13 cellular contexts compared by ENCODE assay signal in the genomic region with DNA sequence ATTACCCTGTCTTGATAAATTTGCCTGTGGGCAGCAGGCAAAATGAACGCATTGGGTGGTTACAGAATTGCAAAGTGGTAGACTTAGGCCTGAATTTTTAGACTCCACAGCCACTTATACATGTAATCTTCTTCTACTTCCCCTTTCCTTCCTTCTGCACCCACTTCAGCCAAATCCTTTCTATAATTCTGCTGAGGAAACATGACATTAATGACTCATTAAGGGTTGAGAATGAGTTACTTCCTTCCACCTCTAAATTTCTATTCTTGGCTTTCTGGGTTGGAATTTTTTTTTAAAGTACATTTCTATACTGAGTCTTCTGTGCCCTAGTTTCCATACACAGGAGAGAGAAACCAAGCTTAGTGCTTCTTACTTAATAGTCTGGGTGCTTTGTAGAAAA. TPM values are rescaled to one million over a fixed set of nuclear protein-coding genes. Genes with fewer than 3 reads are reported as not detected.
DNase-seq lines count a peak whose midpoint lies in the region; ATAC-seq and TF ChIP-seq lines count a peak whose summit lies in the region.
"Had no signal": no experiment of that assay in that cellular context is flagged by ENCODE, and none has a peak within 500 bp of the region (broad histone marks: within the 10 kb centered on the region; RNA-seq: fewer than 3 reads in every experiment).

No MANE protein-coding gene starts in this region.

- H3K27ac Mint-ChIP-seq in GM23338 = 0 out of 2 replicates have a peak overlapping the region, but pooled peaks have one; percentile 42
- H3K27ac Mint-ChIP-seq: activated CD4-positive, alpha-beta memory T cell treated with anti-CD3 and anti-CD28 coated beads for 36 hours; activated naive CD8-positive, alpha-beta T cell treated with anti-CD3 and anti-CD28 coated beads, Interleukin-2, amount 10 ng/mL, durations not matched to agents 7 days and 5 days had no signal

- H3K36me3 Mint-ChIP-seq in GM23338 (ENCODE audit: low read depth) = peaks cover 39% of the 10 kb centered on the region

- no peak for TF ChIP-seq EP300 in transverse colon (IDR thresholded peaks at IDR 0.05; ENCODE audit: low read depth)

- no peak overlapping the region for H3K4me3 ChIP-seq in GM23338
- H3K4me3 ChIP-seq in cardiac fibroblast (replicated peaks in 1 of 2; ENCODE audit: low read depth in 2 of 2, low read length in 2 of 2) = no peak overlapping the region
- no peak overlapping the region for H3K4me3 ChIP-seq in skeletal muscle satellite cell (ENCODE audit: low read length)
- H3K4me3 ChIP-seq in transverse colon = no peak overlapping the region

- intact Hi-C loops in transverse colon (cut with DNase I; ENCODE audit: low total_unique reads) = no loop called here

- no peaks in the 10 kb centered on the region for H4K20me1 ChIP-seq in GM23338 (replicated peaks; ENCODE audit: insufficient read depth)

- WGBS in transverse colon (ENCODE audit: low coverage in 1 of 2), 2 donors = 85% methylated on average over 1 of the region's 1 CpG; no CpG with 5 or more reads in 1 of the 2 donors

- no peak overlapping the region for H2AFZ ChIP-seq in GM23338

- H3K27ac ChIP-seq in GM23338 (ENCODE audit: low read depth) (no peak overlapping the region), transverse colon (no peak overlapping the region)

- H3K27me3 ChIP-seq in GM23338 (ENCODE audit: insufficient read depth) (no peaks in the 10 kb centered on the region), skeletal muscle satellite cell (ENCODE audit: control insufficient read depth, insufficient read depth, low read length) (no peaks in the 10 kb centered on the region), transverse colon (no peaks in the 10 kb centered on the region)

- peaks cover 5% of the 10 kb centered on the region for H3K9me3 ChIP-seq in skeletal muscle satellite cell (replicated peaks; ENCODE audit: low read length)
- peaks cover 18 to 21% of the 10 kb centered on the region in 2 donors for H3K9me3 ChIP-seq in transverse colon

- H3K79me2 ChIP-seq in GM23338 (replicated peaks; ENCODE audit: insufficient read depth) = peaks cover 99% of the 10 kb centered on the region

- H3K9me2 ChIP-seq in GM23338 (ENCODE audit: insufficient read depth) = no peaks in the 10 kb centered on the region

- DNase-seq in GM23338 (ENCODE audit: low spot score) (no peak), NOMO-1 (lab: John Stamatoyannopoulos, UW; ENCODE audit: unreplicated experiment in 2 of 2) (peak; percentile 95 to 97), cardiac fibroblast (ENCODE audit: low read depth in 2 of 2) (peak; percentile 36 to 37), transverse colon (no peak), NCI-H1694 (lab: John Stamatoyannopoulos, UW) (no peak)
- DNase-seq: activated CD4-positive, alpha-beta memory T cell treated with anti-CD3 and anti-CD28 coated beads for 36 hours; activated naive CD8-positive, alpha-beta T cell treated with anti-CD3 and anti-CD28 coated beads, Interleukin-2, amount 10 ng/mL, durations not matched to agents 7 days and 5 days; head of caudate nucleus; left ventricle myocardium superior; NCI-H526; occipital lobe had no signal

- in situ Hi-C loops in transverse colon (cut with MboI; ENCODE audit: low pct_ligation_motif_present in 1 of 4, low pct_unique_long_range_greater_than_20kb in 1 of 4, low sequenced_read_pairs in 3 of 4) = no loop called here

- H3K27me3 Mint-ChIP-seq in GM23338 (ENCODE audit: insufficient read depth, low read depth, poor library complexity) = peaks cover 1% of the 10 kb centered on the region
- H3K27me3 Mint-ChIP-seq: activated CD4-positive, alpha-beta memory T cell treated with anti-CD3 and anti-CD28 coated beads for 36 hours; activated naive CD8-positive, alpha-beta T cell treated with anti-CD3 and anti-CD28 coated beads, Interleukin-2, amount 10 ng/mL, durations not matched to agents 7 days and 5 days had no signal

- no peak for TF ChIP-seq POLR2A in transverse colon (IDR thresholded peaks at IDR 0.05)

- peaks cover 22% of the 10 kb centered on the region for H3K9me3 Mint-ChIP-seq in GM23338

- H3K4me3 Mint-ChIP-seq in GM23338 = no peak overlapping the region
- H3K4me3 Mint-ChIP-seq: activated CD4-positive, alpha-beta memory T cell treated with anti-CD3 and anti-CD28 coated beads for 36 hours; activated naive CD8-positive, alpha-beta T cell treated with anti-CD3 and anti-CD28 coated beads, Interleukin-2, amount 10 ng/mL, durations not matched to agents 7 days and 5 days had no signal

- H3K36me3 ChIP-seq in GM23338 (ENCODE audit: insufficient read depth) (no peaks in the 10 kb centered on the region), skeletal muscle satellite cell (ENCODE audit: insufficient read depth, low read length) (peaks cover 3% of the 10 kb centered on the region), transverse colon (peaks cover 0 to 3% (median 0%) of the 10 kb centered on the region in 4 donors)

- TF ChIP-seq CTCF in GM23338 (conservative IDR thresholded peaks at IDR 0.05; ENCODE audit: low read depth in 2 of 2) = no peak
- TF ChIP-seq CTCF in cardiac fibroblast (IDR thresholded peaks at IDR 0.05; ENCODE audit: low read depth, low read length) = no peak
- TF ChIP-seq CTCF in transverse colon (IDR thresholded peaks at IDR 0.05) = no peak

- peaks cover 28% of the 10 kb centered on the region for H3K4me1 Mint-ChIP-seq in GM23338

- no peak overlapping the region for H3K9ac ChIP-seq in skeletal muscle satellite cell (ENCODE audit: low read depth, low read length)

- ATAC-seq in GM23338 (no peak), HG02588 (IDR thresholded peaks at IDR 0.05; ENCODE audit: unreplicated experiment) (no peak)
- ATAC-seq: left ventricle myocardium superior had no signal

- H3K4me1 ChIP-seq in GM23338 (ENCODE audit: insufficient read depth) (peaks cover 24% of the 10 kb centered on the region), skeletal muscle satellite cell (ENCODE audit: control insufficient read depth, insufficient read depth, low read length) (peaks cover 25% of the 10 kb centered on the region), transverse colon (peaks cover 0 to 10% (median 3%) of the 10 kb centered on the region in 4 donors)

- no peaks in the 10 kb centered on the region for H3F3A ChIP-seq in GM23338 (replicated peaks; ENCODE audit: low read depth)

- H3K4me2 ChIP-seq in GM23338 (no peak overlapping the region), skeletal muscle satellite cell (ENCODE audit: low read length) (peak overlapping the region; percentile 12)

TF ChIP-seq in GM23338, 12 proteins besides CTCF, POLR2A, EP300 and RAD21 (continues in another document):
- TF ChIP-seq EZH2 (IDR thresholded peaks at IDR 0.05; ENCODE audit: low read depth, unreplicated experiment) (no peak), ZNF114 (CRISPR knock-in tag; IDR thresholded peaks at IDR 0.05) (no peak), STAT1 (IDR thresholded peaks at IDR 0.05; ENCODE audit: unreplicated experiment) (no peak), POLR2AphosphoS5 (IDR thresholded peaks at IDR 0.05; ENCODE audit: low read depth) (no peak), ZNF331 (CRISPR knock-in tag; IDR thresholded peaks at IDR 0.05; ENCODE audit: low read depth) (no peak)

RNA-seq across cellular contexts. Expression of gene PAPSS1, which starts 10.1 kb away (rescaled TPM):
- 79.1 and 85.8 TPM in 2 replicates for total RNA-seq in GM23338 (2014; rRNA removed; shearing (Covaris generic))
- polyA plus RNA-seq in GM23338 (2016; fragmentation: Nextera tagmentation; extraction: Ambion mirVana) = 72.0 and 76.6 TPM in 2 replicates
- 34.7 and 47.9 TPM in 2 replicates for total RNA-seq in skeletal muscle satellite cell (2012; rRNA removed)
- total RNA-seq in transverse colon = 10 to 100 TPM in 3 of 4 donors, 1 to 10 TPM in 1; 7.5 to 23.3 (median 16.8) TPM

Comparison
In these comparisons a context has a peak if more than half of its experiments do, and no peak if none do; other contexts are left out.
1. DNase-seq: peak in NOMO-1 (2 of 2) and cardiac fibroblast (2 of 2); none in GM23338 (single experiment), transverse colon (single experiment) and NCI-H1694 (single experiment).